In the genomic region with DNA sequence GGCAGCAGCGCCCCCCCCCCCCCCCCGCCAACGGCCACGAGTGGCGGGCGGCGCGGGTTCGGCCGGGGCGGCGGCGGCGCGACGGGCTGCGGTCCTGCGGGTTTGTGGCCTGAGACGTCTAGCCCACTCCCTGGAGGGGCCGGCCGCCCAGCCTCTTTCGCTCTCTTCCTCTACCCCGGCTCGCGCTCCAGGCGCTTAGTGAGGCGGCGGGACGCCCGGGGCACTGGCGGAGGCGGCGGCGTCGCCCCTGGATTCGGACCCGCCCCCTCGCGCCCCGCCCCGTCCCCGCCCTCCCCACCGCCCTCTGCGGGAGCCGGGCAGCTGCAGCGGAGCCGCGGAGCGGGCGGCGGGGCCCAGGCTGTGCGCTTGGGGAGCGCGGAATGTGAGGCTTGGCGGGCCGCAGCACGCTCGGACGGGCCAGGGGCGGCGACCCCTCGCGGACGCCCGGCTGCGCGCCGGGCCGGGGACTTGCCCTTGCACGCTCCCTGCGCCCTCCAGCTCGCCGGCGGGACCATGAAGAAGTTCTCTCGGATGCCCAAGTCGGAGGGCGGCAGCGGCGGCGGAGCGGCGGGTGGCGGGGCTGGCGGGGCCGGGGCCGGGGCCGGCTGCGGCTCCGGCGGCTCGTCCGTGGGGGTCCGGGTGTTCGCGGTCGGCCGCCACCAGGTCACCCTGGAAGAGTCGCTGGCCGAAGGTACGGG, we compare ENCODE assay signal across 8 cellular contexts. TPM values are rescaled to one million over a fixed set of nuclear protein-coding genes. Genes with fewer than 3 reads are reported as not detected.
DNase-seq lines count a peak whose midpoint lies in the region; ATAC-seq and TF ChIP-seq lines count a peak whose summit lies in the region.

A gene (plus strand): TSS at position 320 of the 698 bp plus-strand sequence. CDS start 194 bp downstream, at position 514.

- POLR2A ChIA-PET in CD4-positive, alpha-beta T cell (lab: Charles Lee): interaction anchor here (0.7 to 1.2 kb wide), 5 partner anchors 8 to 956 kb away, joined by 3 to 5 read pairs (median 4); no protein-coding TSS in a partner anchor

- H3K9me3 Mint-ChIP-seq in CD4-positive, alpha-beta T cell: no peaks in the 10 kb centered on the region

- H3K4me1 ChIP-seq in OCI-LY1 (ENCODE audit: insufficient read depth, low read length, severe bottlenecking) (peaks cover 56% of the 10 kb centered on the region), muscle layer of colon (ENCODE audit: insufficient read depth, low read length) (peaks cover 17% of the 10 kb centered on the region)

- peaks cover 46% of the 10 kb centered on the region for H3K79me2 ChIP-seq in OCI-LY1 (ENCODE audit: insufficient read depth, low read length)

- no peaks in the 10 kb centered on the region for H4K20me1 ChIP-seq in OCI-LY1 (ENCODE audit: insufficient read depth, low read length)

- TF ChIP-seq POLR2A in GM19099 (IDR thresholded peaks at IDR 0.05; ENCODE audit: extremely low read depth, insufficient read length, low read depth) (peak; percentile 85), erythroblast (IDR thresholded peaks at IDR 0.05; ENCODE audit: low read length) (peak; percentile 39)

- H3K36me3 ChIP-seq in OCI-LY1 (ENCODE audit: insufficient read depth, low read length) (no peaks in the 10 kb centered on the region), muscle layer of colon (ENCODE audit: insufficient read depth, low read length) (no peaks in the 10 kb centered on the region)

- no peaks in the 10 kb centered on the region for H3K9me2 ChIP-seq in OCI-LY1 (ENCODE audit: low read depth, low read length)

- peaks cover 12% of the 10 kb centered on the region for H3K36me3 Mint-ChIP-seq in CD4-positive, alpha-beta T cell (ENCODE audit: low read depth)

- ATAC-seq in CD4-positive, alpha-beta T cell (ENCODE audit: poor library complexity): peak; percentile 72
- peak; percentile 71 for ATAC-seq in HG03354 (IDR thresholded peaks at IDR 0.05; ENCODE audit: poor library complexity, severe bottlenecking, unreplicated experiment)

- H3F3A ChIP-seq in OCI-LY1 (ENCODE audit: insufficient read depth, low read length): no peaks in the 10 kb centered on the region

- peak within 1 kb of the TSS; percentile 14; the same call in 1 of the 2 replicates for H2AFZ ChIP-seq in OCI-LY1 (ENCODE audit: low read length)

- H3K27me3 ChIP-seq in CD4-positive, alpha-beta T cell (ENCODE audit: control insufficient read depth, insufficient read depth, low read length): no peaks in the 10 kb centered on the region
- H3K27me3 ChIP-seq in OCI-LY1 (ENCODE audit: insufficient read depth, low read length): no peaks in the 10 kb centered on the region
- H3K27me3 ChIP-seq in muscle layer of colon (ENCODE audit: control insufficient read depth in 1 of 2, insufficient read depth in 2 of 2, low read length in 2 of 2): no peaks in the 10 kb centered on the region

- peak within 1 kb of the TSS; percentile 98 for H3K9ac ChIP-seq in OCI-LY1 (ENCODE audit: low read length)
- peak within 1 kb of the TSS; percentile 90 for H3K9ac ChIP-seq in muscle layer of colon (ENCODE audit: low read length)

- no peaks in the 10 kb centered on the region for H3K9me3 ChIP-seq in CD4-positive, alpha-beta T cell (ENCODE audit: control insufficient read depth, low read length)
- H3K9me3 ChIP-seq in OCI-LY1 (ENCODE audit: low read length): no peaks in the 10 kb centered on the region
- H3K9me3 ChIP-seq in muscle layer of colon (ENCODE audit: low read length): no peaks in the 10 kb centered on the region

- intact Hi-C loops in CD4-positive, alpha-beta T cell (cut with DNase I, micrococcal nuclease): loop anchor here (5.0 to 10.0 kb wide), 8 partner anchors 41 to 1704 kb away; a partner anchor contains a TSS

- no peaks in the 10 kb centered on the region for H3K27me3 Mint-ChIP-seq in CD4-positive, alpha-beta T cell

- CTCF ChIA-PET in CD4-positive, alpha-beta T cell (lab: Charles Lee): interaction anchor here (0.7 to 1.6 kb wide), 2 partner anchors 21 to 131 kb away, joined by 3 read pairs; no protein-coding TSS in a partner anchor

- H3K27ac Mint-ChIP-seq in CD4-positive, alpha-beta T cell: peak within 1 kb of the TSS; percentile 97

- H3K4me3 Mint-ChIP-seq in CD4-positive, alpha-beta T cell: peak within 1 kb of the TSS; percentile 96

- peak within 1 kb of the TSS; percentile 99 for H3K4me2 ChIP-seq in OCI-LY1 (ENCODE audit: low read length)

- no peak for TF ChIP-seq CTCF in CD4-positive, alpha-beta T cell (IDR thresholded peaks at IDR 0.05)
- no peak for TF ChIP-seq CTCF in OCI-LY1 (IDR thresholded peaks at IDR 0.05; ENCODE audit: low read length)

- H3K4me3 ChIP-seq in OCI-LY1 (ENCODE audit: low read depth, low read length, poor library complexity, severe bottlenecking): peak within 1 kb of the TSS; percentile 99
- peak within 1 kb of the TSS; percentile 60 to 86 for H3K4me3 ChIP-seq in muscle layer of colon (ENCODE audit: low read depth in 1 of 2, low read length in 2 of 2)

- peak; percentile 64 to 80 (median 74) for DNase-seq in CD4-positive, alpha-beta T cell
- peak; percentile 87 for DNase-seq in activated T-cell treated with anti-CD3 and anti-CD28 coated beads, Interleukin-2, amount 50 U/mL, for 1 hour
- peak; percentile 90 to 94 for DNase-seq in erythroblast (lab: John Stamatoyannopoulos, UW)
- DNase-seq in stimulated activated CD8-positive, alpha-beta memory T cell treated with anti-CD3 and anti-CD28 coated beads, Interleukin-7, amount 100 ng/mL, for 24 hours (ENCODE audit: low read depth): peak; percentile 48

- H3K4me1 Mint-ChIP-seq in CD4-positive, alpha-beta T cell (ENCODE audit: low read depth): peaks cover 20% of the 10 kb centered on the region

- peak within 1 kb of the TSS; percentile 72 for H3K27ac ChIP-seq in CD4-positive, alpha-beta T cell (ENCODE audit: low read depth, low read length)
- peak within 1 kb of the TSS; percentile 94 for H3K27ac ChIP-seq in OCI-LY1 (ENCODE audit: low read depth, low read length, poor library complexity, severe bottlenecking)
- H3K27ac ChIP-seq in muscle layer of colon (ENCODE audit: low read depth, low read length): peak within 1 kb of the TSS; percentile 97

RNA-seq across cellular contexts. Expression of the gene that starts here (rescaled TPM):
- 1 to 10 TPM; 4.6 to 5.6 TPM for total RNA-seq in CD4-positive, alpha-beta T cell

Comparison
In these comparisons a context has a peak if more than half of its experiments do, and no peak if none do; other contexts are left out.
1. Peak in every context shown above with its lines: DNase-seq, ATAC-seq, H3K4me3 ChIP-seq and H3K27ac ChIP-seq.